ENCODE assay signal across 23 cellular contexts in the genomic region with DNA sequence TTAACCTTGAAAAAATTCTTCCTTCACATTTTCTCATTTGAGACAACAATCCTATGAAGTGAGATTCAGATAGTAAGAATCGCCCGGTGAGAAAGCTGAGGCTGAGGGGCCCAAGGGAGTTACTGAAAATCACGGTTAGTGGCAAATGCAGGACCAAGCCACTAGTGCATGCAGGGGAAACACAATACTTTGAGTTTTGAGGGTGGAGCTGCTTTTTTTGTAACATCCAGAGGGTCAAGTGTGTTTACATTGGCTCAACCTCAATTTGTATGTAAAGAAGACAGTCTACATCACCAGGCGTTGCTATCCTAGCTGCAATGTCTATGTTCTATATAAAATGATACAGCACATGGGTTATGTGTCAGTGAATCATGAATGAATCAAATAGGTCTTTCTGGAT. TPM values are rescaled to one million over a fixed set of nuclear protein-coding genes. Genes with fewer than 3 reads are reported as not detected.
DNase-seq lines count a peak whose midpoint lies in the region; ATAC-seq and TF ChIP-seq lines count a peak whose summit lies in the region.
"Had no signal": no experiment of that assay in that cellular context is flagged by ENCODE, and none has a peak within 500 bp of the region (broad histone marks: within the 10 kb centered on the region; RNA-seq: fewer than 3 reads in every experiment).

No MANE protein-coding gene starts in this region.

- peaks cover 8 to 21% (median 12%) of the 10 kb centered on the region in 3 donors for H3K4me1 ChIP-seq in skeletal muscle tissue (ENCODE audit: control insufficient read depth in 3 of 3, insufficient read depth in 3 of 3, low read length in 3 of 3)

- H3K36me3 Mint-ChIP-seq in mesothelial cell of epicardium (no peaks in the 10 kb centered on the region), T-helper 17 cell (ENCODE audit: low read depth) (no peaks in the 10 kb centered on the region)
- H3K36me3 Mint-ChIP-seq: activated naive CD8-positive, alpha-beta T cell treated with anti-CD3 and anti-CD28 coated beads for 36 hours; CD8-positive, alpha-beta T cell had no signal

- H3K27me3 ChIP-seq in skeletal muscle tissue (ENCODE audit: control insufficient read depth in 3 of 3, insufficient read depth in 3 of 3, low read length in 3 of 3): no peaks in the 10 kb centered on the region

- H3K9me3 ChIP-seq in skeletal muscle tissue (ENCODE audit: control insufficient read depth in 3 of 3, low read length in 3 of 3): no peaks in the 10 kb centered on the region
- no peaks in the 10 kb centered on the region for H3K9me3 ChIP-seq in T-helper 17 cell (ENCODE audit: control insufficient read depth, low read length, poor library complexity, severe bottlenecking)

- peak overlapping the region; percentile 50 for H3K27ac ChIP-seq in skeletal muscle tissue (ENCODE audit: low read depth, low read length)
- H3K27ac ChIP-seq: WERI-Rb-1 had no signal

- DNase-seq in NCI-H1092 treated with DMSO at 0.1 percent for 48 hours (lab: John Stamatoyannopoulos, UW) (peak; percentile 92), NCI-H2171 (lab: John Stamatoyannopoulos, UW) (peak; percentile 9), SHP77 treated with DMSO at 0.1 percent for 48 hours (lab: John Stamatoyannopoulos, UW) (peak; percentile 73), mesothelial cell of epicardium (ENCODE audit: low spot score in 2 of 2, unreplicated experiment in 2 of 2) (no peak), T-helper 17 cell (no peak)
- DNase-seq in activated T-cell treated with anti-CD3 and anti-CD28 coated beads, Interleukin-2, amount 50 U/mL, for 1 hour: no peak
- DNase-seq: activated CD4-positive, alpha-beta T cell treated with anti-CD3 and anti-CD28 coated beads, Interleukin-2, amount 50 U/mL, for 1 hour; activated naive CD8-positive, alpha-beta T cell treated with anti-CD3 and anti-CD28 coated beads for 36 hours; CD8-positive, alpha-beta T cell; cerebellar nuclear complex; DMS79 treated with DMSO at 0.1 percent for 48 hours; effector memory CD4-positive, alpha-beta T cell; foreskin melanocyte; kidney; NCI-H226; stimulated activated CD4-positive, alpha-beta T cell treated with anti-CD3 and anti-CD28 coated beads, Interleukin-4, amount 100 ng/mL, for 24 hours; stimulated activated naive CD8-positive, alpha-beta T cell treated with anti-CD3 and anti-CD28 coated beads, Interleukin-15, Interleukin-2, amounts not matched to agents 100 U/mL and 50 U/mL, for 24 hours; WERI-Rb-1 had no signal

- H3K4me3 Mint-ChIP-seq in mesothelial cell of epicardium (no peak overlapping the region), T-helper 17 cell (no peak overlapping the region)
- H3K4me3 Mint-ChIP-seq: activated naive CD8-positive, alpha-beta T cell treated with anti-CD3 and anti-CD28 coated beads for 36 hours; CD8-positive, alpha-beta T cell; T-helper 2 cell treated with Interferon-gamma antibody and Interleukin-4, amounts not matched to agents 5 μg/mL and 100 μg/mL, for 36 hours had no signal

- H3K27ac Mint-ChIP-seq in mesothelial cell of epicardium: no peak overlapping the region
- no peak overlapping the region for H3K27ac Mint-ChIP-seq in T-helper 17 cell
- H3K27ac Mint-ChIP-seq: activated naive CD8-positive, alpha-beta T cell treated with anti-CD3 and anti-CD28 coated beads for 36 hours; activated T-helper 2 cell treated with anti-CD3 and anti-CD28 coated beads, Interferon-gamma antibody, Interleukin-2, Interleukin-4, amounts not matched to agents 10 μg/mL and 5 μg/mL and 100 μg/mL, durations not matched to agents 14 hours and 24 hours and 36 hours; CD8-positive, alpha-beta T cell; T-helper 2 cell treated with Interferon-gamma antibody and Interleukin-4, amounts not matched to agents 5 μg/mL and 100 μg/mL, for 36 hours had no signal

- no peak overlapping the region for H3K9ac ChIP-seq in skeletal muscle tissue (ENCODE audit: low read depth in 1 of 3, low read length in 3 of 3)

- no peaks in the 10 kb centered on the region for H3K36me3 ChIP-seq in skeletal muscle tissue (ENCODE audit: control insufficient read depth in 3 of 3, insufficient read depth in 3 of 3, low read length in 3 of 3)
- H3K36me3 ChIP-seq: WERI-Rb-1 had no signal

- no peak for ATAC-seq in T-helper 17 cell
- ATAC-seq: CD8-positive, alpha-beta T cell; esophagus mucosa; GM12878; stimulated activated naive CD8-positive, alpha-beta T cell treated with anti-CD3 and anti-CD28 coated beads, Interleukin-15, Interleukin-2, amounts not matched to agents 100 U/mL and 50 U/mL, for 24 hours had no signal

- no peak for TF ChIP-seq CTCF in mesothelial cell of epicardium (IDR thresholded peaks at IDR 0.05; ENCODE audit: unreplicated experiment)

- H3K4me3 ChIP-seq in skeletal muscle tissue (ENCODE audit: low read length in 3 of 3): no peak overlapping the region
- H3K4me3 ChIP-seq: GM12878 had no signal

- no peaks in the 10 kb centered on the region for H3K9me3 Mint-ChIP-seq in mesothelial cell of epicardium
- H3K9me3 Mint-ChIP-seq: activated naive CD8-positive, alpha-beta T cell treated with anti-CD3 and anti-CD28 coated beads for 36 hours; activated T-helper 2 cell treated with anti-CD3 and anti-CD28 coated beads, Interferon-gamma antibody, Interleukin-2, Interleukin-4, amounts not matched to agents 10 μg/mL and 5 μg/mL and 100 μg/mL, durations not matched to agents 14 hours and 24 hours and 36 hours; CD8-positive, alpha-beta T cell; T-helper 2 cell treated with Interferon-gamma antibody and Interleukin-4, amounts not matched to agents 5 μg/mL and 100 μg/mL, for 36 hours had no signal

- H3K27me3 Mint-ChIP-seq in mesothelial cell of epicardium (ENCODE audit: low read depth) (peaks cover 24% of the 10 kb centered on the region), T-helper 17 cell (peaks cover 24% of the 10 kb centered on the region)

- H3K4me1 Mint-ChIP-seq in mesothelial cell of epicardium (peaks cover 4% of the 10 kb centered on the region), T-helper 17 cell (peaks cover 2% of the 10 kb centered on the region)
- H3K4me1 Mint-ChIP-seq: activated naive CD8-positive, alpha-beta T cell treated with anti-CD3 and anti-CD28 coated beads for 36 hours had no signal

RNA-seq across cellular contexts. Expression of a gene that starts 29.1 kb away (rescaled TPM):
- total RNA-seq in skeletal muscle tissue (68.4 TPM), mesothelial cell of epicardium (109 to 116 TPM (median 110 TPM) in 3 replicates), T-helper 17 cell (10 to 100 TPM; 47.2 to 58.1 TPM)

Comparison
In these comparisons a context has a peak if more than half of its experiments do, and no peak if none do; other contexts are left out.
1. DNase-seq: peak in NCI-H1092 treated with DMSO at 0.1 percent for 48 hours (single experiment), NCI-H2171 (single experiment) and SHP77 treated with DMSO at 0.1 percent for 48 hours (single experiment); none in activated T-cell treated with anti-CD3 and anti-CD28 coated beads, Interleukin-2, amount 50 U/mL, for 1 hour (single experiment), mesothelial cell of epicardium (0 of 2) and T-helper 17 cell (0 of 3).